ENCODE assay signal across 8 cellular contexts in the genomic region with DNA sequence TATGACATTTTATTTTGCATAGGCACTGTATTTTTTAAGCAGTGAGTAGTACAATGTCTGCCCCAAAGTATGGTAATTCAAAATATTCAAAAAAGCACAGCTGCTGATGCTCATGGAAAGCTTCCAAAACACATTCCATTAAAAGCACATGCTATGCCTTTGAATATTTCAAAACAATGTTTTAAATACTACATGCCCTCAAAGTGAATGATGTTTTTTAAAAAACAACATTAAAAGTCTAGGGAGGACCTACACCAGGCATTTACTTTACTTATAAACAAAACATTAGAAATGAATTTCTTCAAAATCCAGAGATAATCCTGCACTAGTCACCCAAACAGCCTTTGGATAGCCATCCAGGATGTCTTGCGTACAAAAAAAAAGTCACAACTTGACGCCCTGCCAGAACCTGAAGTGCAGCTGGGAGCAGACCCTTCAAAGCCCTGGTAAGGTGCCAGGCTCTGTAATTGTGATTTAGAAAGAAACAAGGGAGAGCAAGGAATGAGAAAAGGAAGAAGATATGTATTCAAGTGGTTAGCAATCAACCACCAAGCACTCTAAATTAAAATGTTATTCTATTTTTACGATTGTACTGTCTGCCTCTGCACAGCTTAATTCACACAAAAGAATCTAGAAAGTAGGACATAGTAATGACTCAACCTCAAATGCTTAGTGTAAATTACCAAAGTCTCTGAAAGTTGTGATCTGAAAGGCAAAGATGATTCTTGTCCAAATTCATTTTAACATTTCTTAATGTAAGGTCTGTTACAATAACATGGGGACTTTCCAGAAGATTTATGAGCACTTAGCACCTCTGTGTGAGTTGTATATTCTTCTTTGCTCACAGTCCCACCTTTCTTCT. TPM values are rescaled to one million over a fixed set of nuclear protein-coding genes. Genes with fewer than 3 reads are reported as not detected.
A peak's percentile ranks its signal among the peaks of the same experiment; 100 is the strongest.
DNase-seq lines count a peak whose midpoint lies in the region.

No MANE protein-coding gene starts in this region.

- DNase-seq in DMS79 (lab: John Stamatoyannopoulos, UW) (peak; percentile 77), NCI-H1048 (lab: John Stamatoyannopoulos, UW) (peak; percentile 66), dedifferentiated amniotic fluid mesenchymal stem cell (ENCODE audit: extremely low spot score) (peak; percentile 76), non-pigmented ciliary epithelial cell (ENCODE audit: low read depth) (peak; percentile 20), midbrain (lab: John Stamatoyannopoulos, UW) (no peak), cerebellum (ENCODE audit: low spot score) (no peak), HuH-7 (ENCODE audit: low spot score) (no peak), HuH-7.5 (ENCODE audit: low spot score) (no peak)

RNA-seq across cellular contexts. Expression of a gene that starts 31.9 kb away (rescaled TPM):
- 26.7 TPM for total RNA-seq in cerebellum

Comparison
In these comparisons a context has a peak if more than half of its experiments do, and no peak if none do; other contexts are left out.
1. DNase-seq: peak in DMS79 (single experiment), NCI-H1048 (single experiment), dedifferentiated amniotic fluid mesenchymal stem cell (single experiment) and non-pigmented ciliary epithelial cell (single experiment); none in midbrain (single experiment), cerebellum (single experiment), HuH-7 (single experiment) and HuH-7.5 (single experiment).